ENCODE assay signal across 24 cellular contexts in genomic region chr13:63367522-63368198, GRCh38.
"Had no signal": no experiment of that assay in that cellular context is flagged by ENCODE, and none has a peak within 500 bp of the region (broad histone marks: within the 10 kb centered on the region; RNA-seq: fewer than 3 reads in every experiment).

No MANE protein-coding gene starts in this region.

- H3K9me3 Mint-ChIP-seq: activated CD4-positive, alpha-beta T cell treated with anti-CD3 and anti-CD28 coated beads, Interleukin-2, amount 10 ng/mL, durations not matched to agents 24 days and 14 days; activated naive CD8-positive, alpha-beta T cell treated with anti-CD3 and anti-CD28 coated beads, Interleukin-2, amount 50 U/mL, for 24 hours; stimulated activated naive CD8-positive, alpha-beta T cell treated with anti-CD3 and anti-CD28 coated beads, Interleukin-15, Interleukin-2, amounts not matched to agents 100 ng/mL and 50 ng/mL, for 24 hours had no signal

- H3K27me3 Mint-ChIP-seq: activated CD4-positive, alpha-beta T cell treated with anti-CD3 and anti-CD28 coated beads, Interleukin-2, amount 10 ng/mL, durations not matched to agents 24 days and 14 days; activated CD8-positive, alpha-beta memory T cell treated with anti-CD3 and anti-CD28 coated beads, Interleukin-2, amount 10 ng/mL, durations not matched to agents 7 days and 5 days; activated CD8-positive, alpha-beta T cell treated with anti-CD3 and anti-CD28 coated beads for 36 hours; activated naive CD8-positive, alpha-beta T cell treated with anti-CD3 and anti-CD28 coated beads, Interleukin-2, amount 50 U/mL, for 24 hours; natural killer cell treated with Interleukin-12 subunit alpha and Interleukin-12 subunit beta and Interleukin-15 and Interleukin-18, amount 100 ng/mL, for 72 hours; stimulated activated naive CD8-positive, alpha-beta T cell treated with anti-CD3 and anti-CD28 coated beads, Interleukin-15, Interleukin-2, amounts not matched to agents 100 ng/mL and 50 ng/mL, for 24 hours had no signal

- H3K27ac Mint-ChIP-seq: activated CD4-positive, alpha-beta T cell treated with anti-CD3 and anti-CD28 coated beads, Interleukin-2, amount 10 ng/mL, durations not matched to agents 24 days and 14 days; activated CD8-positive, alpha-beta memory T cell treated with anti-CD3 and anti-CD28 coated beads, Interleukin-2, amount 10 ng/mL, durations not matched to agents 7 days and 5 days; activated CD8-positive, alpha-beta T cell treated with anti-CD3 and anti-CD28 coated beads for 36 hours; activated naive CD8-positive, alpha-beta T cell treated with anti-CD3 and anti-CD28 coated beads, Interleukin-2, amount 50 U/mL, for 24 hours; natural killer cell treated with Interleukin-12 subunit alpha and Interleukin-12 subunit beta and Interleukin-15 and Interleukin-18, amount 100 ng/mL, for 72 hours; stimulated activated naive CD8-positive, alpha-beta T cell treated with anti-CD3 and anti-CD28 coated beads, Interleukin-15, Interleukin-2, amounts not matched to agents 100 ng/mL and 50 ng/mL, for 24 hours; T-helper 1 cell treated with Interleukin-12 subunit alpha and Interleukin-12 subunit beta and Interleukin-4 antibody, amounts not matched to agents 30 μg/mL and 1 μg/mL, for 36 hours had no signal

- H3K79me2 ChIP-seq: parathyroid adenoma had no signal

- H3K9ac ChIP-seq: parathyroid adenoma had no signal

- H3K9me3 ChIP-seq: gastrocnemius medialis, suprapubic skin, tibial nerve, uterus had no signal

- H2AFZ ChIP-seq: parathyroid adenoma had no signal

- H3K27ac ChIP-seq: cardiac muscle cell, gastrocnemius medialis, parathyroid adenoma, suprapubic skin, tibial nerve, uterus had no signal

- DNase-seq: activated CD4-positive, alpha-beta T cell treated with anti-CD3 and anti-CD28 coated beads, Interleukin-2, amount 10 ng/mL, durations not matched to agents 24 days and 14 days; activated CD8-positive, alpha-beta memory T cell treated with anti-CD3 and anti-CD28 coated beads, Interleukin-2, amount 10 ng/mL, durations not matched to agents 7 days and 5 days; activated CD8-positive, alpha-beta T cell treated with anti-CD3 and anti-CD28 coated beads for 36 hours; activated effector memory CD4-positive, alpha-beta T cell treated with anti-CD3 and anti-CD28 coated beads, Interleukin-2, amount 50 U/mL, for 16 hours; activated naive CD4-positive, alpha-beta T cell treated with anti-CD3 and anti-CD28 coated beads, Interleukin-2, amount 50 U/mL, for 16 hours; activated naive CD8-positive, alpha-beta T cell treated with anti-CD3 and anti-CD28 coated beads, Interleukin-2, amount 50 U/mL, for 24 hours; activated T-cell treated with anti-CD3 and anti-CD28 coated beads for 4 hours; cortex of kidney; erythroblast; gastrocnemius medialis; head of caudate nucleus; hypothalamus; left cardiac atrium; stimulated activated CD4-positive, alpha-beta T cell treated with anti-CD3 and anti-CD28 coated beads, Interleukin-4, amount 100 ng/mL, for 4 hours; uterus had no signal

- H3K4me3 Mint-ChIP-seq: activated CD4-positive, alpha-beta T cell treated with anti-CD3 and anti-CD28 coated beads, Interleukin-2, amount 10 ng/mL, durations not matched to agents 24 days and 14 days; activated CD8-positive, alpha-beta memory T cell treated with anti-CD3 and anti-CD28 coated beads, Interleukin-2, amount 10 ng/mL, durations not matched to agents 7 days and 5 days; activated CD8-positive, alpha-beta T cell treated with anti-CD3 and anti-CD28 coated beads for 36 hours; activated naive CD8-positive, alpha-beta T cell treated with anti-CD3 and anti-CD28 coated beads, Interleukin-2, amount 50 U/mL, for 24 hours; natural killer cell treated with Interleukin-12 subunit alpha and Interleukin-12 subunit beta and Interleukin-15 and Interleukin-18, amount 100 ng/mL, for 72 hours; stimulated activated naive CD8-positive, alpha-beta T cell treated with anti-CD3 and anti-CD28 coated beads, Interleukin-15, Interleukin-2, amounts not matched to agents 100 ng/mL and 50 ng/mL, for 24 hours; T-helper 1 cell treated with Interleukin-12 subunit alpha and Interleukin-12 subunit beta and Interleukin-4 antibody, amounts not matched to agents 30 μg/mL and 1 μg/mL, for 36 hours had no signal

- H3K4me1 ChIP-seq: gastrocnemius medialis, parathyroid adenoma, suprapubic skin, tibial nerve, uterus had no signal

- H3K27me3 ChIP-seq: cardiac muscle cell, gastrocnemius medialis, suprapubic skin, tibial nerve, uterus had no signal

- ATAC-seq: activated CD4-positive, CD25-positive, alpha-beta regulatory T cell treated with anti-CD3 and anti-CD28 coated beads, Interleukin-2, amount 50 U/mL, for 24 hours; activated CD8-positive, alpha-beta memory T cell treated with anti-CD3 and anti-CD28 coated beads, Interleukin-2, amount 10 ng/mL, durations not matched to agents 7 days and 5 days; activated CD8-positive, alpha-beta T cell treated with anti-CD3 and anti-CD28 coated beads for 36 hours; activated naive CD8-positive, alpha-beta T cell treated with anti-CD3 and anti-CD28 coated beads, Interleukin-2, amount 50 U/mL, for 24 hours; gastrocnemius medialis; left cardiac atrium; natural killer cell treated with Interleukin-12 subunit alpha and Interleukin-12 subunit beta and Interleukin-15 and Interleukin-18, amount 100 ng/mL, for 72 hours; right cardiac atrium had no signal

- H3K36me3 Mint-ChIP-seq: activated CD8-positive, alpha-beta memory T cell treated with anti-CD3 and anti-CD28 coated beads, Interleukin-2, amount 10 ng/mL, durations not matched to agents 7 days and 5 days; natural killer cell treated with Interleukin-12 subunit alpha and Interleukin-12 subunit beta and Interleukin-15 and Interleukin-18, amount 100 ng/mL, for 72 hours had no signal

- H3K4me1 Mint-ChIP-seq: activated CD4-positive, alpha-beta T cell treated with anti-CD3 and anti-CD28 coated beads, Interleukin-2, amount 10 ng/mL, durations not matched to agents 24 days and 14 days; activated CD8-positive, alpha-beta memory T cell treated with anti-CD3 and anti-CD28 coated beads, Interleukin-2, amount 10 ng/mL, durations not matched to agents 7 days and 5 days; activated naive CD8-positive, alpha-beta T cell treated with anti-CD3 and anti-CD28 coated beads, Interleukin-2, amount 50 U/mL, for 24 hours had no signal
